Comparison of ENCODE assay signal across 36 cellular contexts in the genomic region with DNA sequence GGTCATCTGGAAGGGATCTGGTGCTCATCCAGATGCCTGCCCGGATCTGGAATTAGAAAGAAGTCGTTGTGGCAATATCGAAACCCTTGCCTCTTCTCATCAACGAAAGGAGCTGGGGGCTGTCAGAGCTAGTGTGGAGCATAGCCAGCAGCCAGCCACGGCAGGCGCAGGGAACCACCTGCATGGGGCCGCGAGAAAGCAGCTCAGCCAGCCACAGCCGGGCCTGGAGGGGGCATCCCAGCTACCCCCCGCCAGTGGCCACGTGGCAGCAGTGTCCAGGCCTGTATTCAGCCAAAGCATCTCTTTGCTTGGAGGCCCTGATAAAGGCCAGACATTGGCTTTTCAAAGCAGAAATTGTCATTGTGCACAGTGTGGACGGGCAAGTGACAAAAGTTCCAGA. TPM values are rescaled to one million over a fixed set of nuclear protein-coding genes. Genes with fewer than 3 reads are reported as not detected.
"Had no signal": no experiment of that assay in that cellular context is flagged by ENCODE, and none has a peak within 500 bp of the region (broad histone marks: within the 10 kb centered on the region; RNA-seq: fewer than 3 reads in every experiment).

No MANE protein-coding gene starts in this region.

- H3K27me3 ChIP-seq: adrenal gland, ascending aorta, brain microvascular endothelial cell, breast epithelium had no signal

- H3K27ac ChIP-seq: adrenal gland, ascending aorta, body of pancreas, brain microvascular endothelial cell, breast epithelium, cardiac muscle cell had no signal

- H3K4me1 ChIP-seq: adrenal gland, ascending aorta, body of pancreas, breast epithelium had no signal

- H3K4me3 ChIP-seq: adrenal gland, ascending aorta, body of pancreas, breast epithelium, cardiac muscle cell had no signal

- H3K36me3 ChIP-seq: adrenal gland, ascending aorta, brain microvascular endothelial cell, breast epithelium, cardiac muscle cell had no signal

- H3K9me3 ChIP-seq: adrenal gland, ascending aorta, body of pancreas, breast epithelium had no signal

- FAIRE-seq: astrocyte, bronchial epithelial cell, colon had no signal

- DNase-seq: activated effector memory CD4-positive, alpha-beta T cell treated with Interleukin-2 at 50 U/mL for 16 hours; activated gamma-delta T cell; activated gamma-delta T cell treated with Interleukin-2 at 50 U/mL for 16 hours; activated naive CD4-positive, alpha-beta T cell; activated naive CD4-positive, alpha-beta T cell treated with anti-CD3 and anti-CD28 coated beads for 36 hours; activated naive CD4-positive, alpha-beta T cell treated with anti-CD3 and anti-CD28 coated beads, Interleukin-2, amount 10 ng/mL, durations not matched to agents 7 days and 5 days; activated naive CD4-positive, alpha-beta T cell treated with anti-CD3 and anti-CD28 coated beads, Interleukin-2, amount 50 U/mL, for 16 hours; activated naive CD4-positive, alpha-beta T cell treated with Interleukin-2 at 50 U/mL for 16 hours; activated naive CD8-positive, alpha-beta T cell treated with anti-CD3 and anti-CD28 coated beads for 36 hours; activated naive CD8-positive, alpha-beta T cell treated with anti-CD3 and anti-CD28 coated beads, Interleukin-2, amount 10 ng/mL, durations not matched to agents 7 days and 5 days; activated naive CD8-positive, alpha-beta T cell treated with anti-CD3 and anti-CD28 coated beads, Interleukin-2, amount 50 U/mL, for 24 hours; activated T-cell treated with anti-CD3 and anti-CD28 coated beads, Interleukin-2, amount 50 U/mL, for 4 hours; activated T-cell treated with anti-CD3 and anti-CD28 coated beads, Interleukin-2, amount 50 U/mL, for 48 hours; activated T-cell treated with anti-CD3 and anti-CD28 coated beads, Interleukin-2, amount 50 U/mL, for 72 hours; adrenal gland; amniotic stem cell; amygdala; anterior cingulate cortex; aorta; body of pancreas; brain microvascular endothelial cell; caudate nucleus; central memory CD4-positive, alpha-beta T cell; cerebellar nuclear complex had no signal

- ATAC-seq: activated naive CD4-positive, alpha-beta T cell treated with anti-CD3 and anti-CD28 coated beads, Interleukin-2, amount 50 U/mL, for 72 hours; activated naive CD8-positive, alpha-beta T cell treated with anti-CD3 and anti-CD28 coated beads, Interleukin-2, amount 50 U/mL, for 24 hours; activated T-cell treated with anti-CD3 and anti-CD28 coated beads, Interleukin-2, amount 50 U/mL, for 4 hours; activated T-cell treated with anti-CD3 and anti-CD28 coated beads, Interleukin-2, amount 50 U/mL, for 72 hours; activated T-helper 17 cell treated with anti-CD3 and anti-CD28 coated beads, Interleukin-2, amount 50 U/mL, for 72 hours; body of pancreas had no signal

RNA-seq across cellular contexts. Expression of a gene that starts 19.1 kb away (rescaled TPM):
- total RNA-seq: activated naive CD4-positive, alpha-beta T cell treated with anti-CD3 and anti-CD28 coated beads for 36 hours; activated naive CD4-positive, alpha-beta T cell treated with anti-CD3 and anti-CD28 coated beads, Interleukin-2, amount 50 U/mL, for 72 hours; activated naive CD8-positive, alpha-beta T cell treated with anti-CD3 and anti-CD28 coated beads for 36 hours; activated naive CD8-positive, alpha-beta T cell treated with anti-CD3 and anti-CD28 coated beads, Interleukin-2, amount 10 ng/mL, durations not matched to agents 7 days and 5 days; activated T-cell treated with anti-CD3 and anti-CD28 coated beads, Interleukin-2, amount 50 U/mL, for 4 hours; activated T-cell treated with anti-CD3 and anti-CD28 coated beads, Interleukin-2, amount 50 U/mL, for 72 hours; activated T-helper 1 cell treated with anti-CD3 and anti-CD28 coated beads, Interleukin-12 subunit alpha, Interleukin-12 subunit beta, Interleukin-2, Interleukin-4 antibody, amounts not matched to agents 30 ng/mL and 10 ng/mL and 1 ng/mL, durations not matched to agents 14 hours and 24 hours and 36 hours; activated T-helper 17 cell treated with anti-CD3 and anti-CD28 coated beads, Interleukin-2, amount 50 U/mL, for 72 hours; activated T-helper 2 cell treated with anti-CD3 and anti-CD28 coated beads, Interferon-gamma antibody, Interleukin-2, Interleukin-4, amounts not matched to agents 10 μg/mL and 5 μg/mL and 100 μg/mL, durations not matched to agents 14 hours and 24 hours and 36 hours; adrenal gland; aorta; ascending aorta; body of pancreas; breast epithelium; bronchial epithelial cell; cardiac muscle cell; cardiac septum; chondrocyte had no signal
- polyA plus RNA-seq: adrenal gland, aorta, cardiac muscle cell had no signal
